Comparison of ENCODE assay signal across 15 cellular contexts in the genomic region with DNA sequence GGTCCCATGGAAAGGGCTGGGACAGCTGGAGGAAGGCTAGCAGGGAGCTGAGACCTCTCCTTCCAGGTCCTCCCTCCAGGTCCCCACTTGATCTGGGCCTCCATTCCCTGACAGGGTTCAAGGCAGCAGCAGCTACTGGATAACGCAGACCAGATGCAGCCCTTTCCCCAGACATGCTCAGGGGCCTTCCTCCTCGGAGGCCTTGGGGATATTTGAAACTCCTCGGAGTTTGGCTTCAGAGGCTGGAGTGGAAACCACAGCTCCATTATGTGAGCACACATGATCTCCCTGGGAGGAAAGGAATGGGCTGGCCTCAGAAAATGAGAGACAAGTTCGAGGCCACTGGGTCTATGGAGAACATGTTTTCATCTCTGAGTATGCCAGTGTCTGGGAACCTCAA.
DNase-seq lines count a peak whose midpoint lies in the region; ATAC-seq and TF ChIP-seq lines count a peak whose summit lies in the region.
"Had no signal": no experiment of that assay in that cellular context is flagged by ENCODE, and none has a peak within 500 bp of the region (broad histone marks: within the 10 kb centered on the region; RNA-seq: fewer than 3 reads in every experiment).

No MANE protein-coding gene starts in this region.

- no peak overlapping the region for H3K4me3 ChIP-seq in HEK293 (ENCODE audit: low read depth, low read length)

- H3K27me3 Mint-ChIP-seq in chondrocyte (ENCODE audit: low read depth), result no peaks in the 10 kb centered on the region
- H3K27me3 Mint-ChIP-seq in mesothelial cell of epicardium (ENCODE audit: low read depth), result no peaks in the 10 kb centered on the region
- peaks cover 4% of the 10 kb centered on the region for H3K27me3 Mint-ChIP-seq in type B pancreatic cell
- peaks cover 2 to 13% of the 10 kb centered on the region in 2 donors for H3K27me3 Mint-ChIP-seq in natural killer cell (ENCODE audit: low read depth in 2 of 2)

- H3K36me3 Mint-ChIP-seq in chondrocyte (ENCODE audit: low read depth) (no peaks in the 10 kb centered on the region), mesothelial cell of epicardium (no peaks in the 10 kb centered on the region), type B pancreatic cell (no peaks in the 10 kb centered on the region), natural killer cell (no peaks in the 10 kb centered on the region)

- CTCF ChIA-PET in HEK293 (lab: Yijun Ruan, JAX), result interaction anchor here (0.7 to 1.6 kb wide), 5 partner anchors 12 to 57 kb away, joined by 3 to 8 read pairs (median 6); no protein-coding TSS in a partner anchor

- H3K27ac Mint-ChIP-seq in chondrocyte (ENCODE audit: unreplicated experiment) (peak overlapping the region; percentile 41), mesothelial cell of epicardium (peak overlapping the region; percentile 51), type B pancreatic cell (peak overlapping the region; percentile 34), natural killer cell (no peak overlapping the region)
- H3K27ac Mint-ChIP-seq: H9 had no signal

- no peaks in the 10 kb centered on the region for H3K9me3 ChIP-seq in HEK293 (ENCODE audit: control insufficient read depth, insufficient read depth, low read depth, low read length)
- H3K9me3 ChIP-seq: BE2C had no signal

- DNase-seq in chondrocyte (ENCODE audit: low spot score) (no peak), mesothelial cell of epicardium (ENCODE audit: low spot score in 2 of 2, unreplicated experiment in 2 of 2) (no peak), type B pancreatic cell (ENCODE audit: extremely low spot score, unreplicated experiment) (no peak), iPS-NIHi11 (ENCODE audit: low spot score) (no peak), natural killer cell (no peak)
- DNase-seq in activated naive CD4-positive, alpha-beta T cell treated with Interleukin-2 at 50 U/mL for 16 hours, result no peak
- DNase-seq: ACHN, BE2C, DMS 273 treated with DMSO at 0.1 percent for 48 hours, H9, NCI-H1417, NCI-H2029, NCI-H510A treated with DMSO at 0.1 percent for 48 hours, SIG-M5 had no signal

- intact Hi-C loops in natural killer cell (cut with micrococcal nuclease), result no loop called here

- no peak for ATAC-seq in natural killer cell

- POLR2A ChIA-PET in HEK293 (lab: Yijun Ruan, JAX), result no interaction called here

- H3K4me1 Mint-ChIP-seq in chondrocyte (ENCODE audit: low read depth) (peaks cover 8% of the 10 kb centered on the region), mesothelial cell of epicardium (peaks cover 20% of the 10 kb centered on the region), type B pancreatic cell (ENCODE audit: unreplicated experiment) (peaks cover 14% of the 10 kb centered on the region), natural killer cell (no peaks in the 10 kb centered on the region)

- no peaks in the 10 kb centered on the region for H3K4me1 ChIP-seq in HEK293 (ENCODE audit: control insufficient read depth, insufficient read depth, low read length)

- H3K4me3 Mint-ChIP-seq in chondrocyte (ENCODE audit: unreplicated experiment) (no peak overlapping the region), mesothelial cell of epicardium (no peak overlapping the region), type B pancreatic cell (no peak overlapping the region), natural killer cell (no peak overlapping the region)
- H3K4me3 Mint-ChIP-seq: H9 had no signal

- H3K9me3 Mint-ChIP-seq in chondrocyte (ENCODE audit: low read depth) (no peaks in the 10 kb centered on the region), mesothelial cell of epicardium (peaks cover 4% of the 10 kb centered on the region), type B pancreatic cell (no peaks in the 10 kb centered on the region), natural killer cell (no peaks in the 10 kb centered on the region)
- H3K9me3 Mint-ChIP-seq: H9 had no signal

- no peaks in the 10 kb centered on the region for H3K36me3 ChIP-seq in HEK293 (ENCODE audit: control insufficient read depth in 2 of 2, insufficient read depth in 1 of 2, low read length in 2 of 2)
- H3K36me3 ChIP-seq: BE2C had no signal

- no peak for TF ChIP-seq CTCF in HEK293 (tag by site-specific recombination; IDR thresholded peaks at IDR 0.05)
- TF ChIP-seq CTCF in chondrocyte (IDR thresholded peaks at IDR 0.05), result no peak
- no peak for TF ChIP-seq CTCF in mesothelial cell of epicardium (IDR thresholded peaks at IDR 0.05; ENCODE audit: unreplicated experiment)
- no peak for TF ChIP-seq CTCF in type B pancreatic cell (conservative IDR thresholded peaks at IDR 0.05)
- TF ChIP-seq CTCF in natural killer cell (IDR thresholded peaks at IDR 0.05), result no peak

- H3K27ac ChIP-seq in HEK293 (ENCODE audit: extremely low read depth, low read depth, low read length), result no peak overlapping the region

TF ChIP-seq in HEK293, 187 proteins besides CTCF, POLR2A, EP300 and RAD21:
- TF ChIP-seq, protein P1, sequence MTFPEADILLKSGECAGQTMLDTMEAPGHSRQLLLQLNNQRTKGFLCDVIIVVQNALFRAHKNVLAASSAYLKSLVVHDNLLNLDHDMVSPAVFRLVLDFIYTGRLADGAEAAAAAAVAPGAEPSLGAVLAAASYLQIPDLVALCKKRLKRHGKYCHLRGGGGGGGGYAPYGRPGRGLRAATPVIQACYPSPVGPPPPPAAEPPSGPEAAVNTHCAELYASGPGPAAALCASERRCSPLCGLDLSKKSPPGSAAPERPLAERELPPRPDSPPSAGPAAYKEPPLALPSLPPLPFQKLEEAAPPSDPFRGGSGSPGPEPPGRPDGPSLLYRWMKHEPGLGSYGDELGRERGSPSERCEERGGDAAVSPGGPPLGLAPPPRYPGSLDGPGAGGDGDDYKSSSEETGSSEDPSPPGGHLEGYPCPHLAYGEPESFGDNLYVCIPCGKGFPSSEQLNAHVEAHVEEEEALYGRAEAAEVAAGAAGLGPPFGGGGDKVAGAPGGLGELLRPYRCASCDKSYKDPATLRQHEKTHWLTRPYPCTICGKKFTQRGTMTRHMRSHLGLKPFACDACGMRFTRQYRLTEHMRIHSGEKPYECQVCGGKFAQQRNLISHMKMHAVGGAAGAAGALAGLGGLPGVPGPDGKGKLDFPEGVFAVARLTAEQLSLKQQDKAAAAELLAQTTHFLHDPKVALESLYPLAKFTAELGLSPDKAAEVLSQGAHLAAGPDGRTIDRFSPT (tag by site-specific recombination; IDR thresholded peaks at IDR 0.05), result no peak
- TF ChIP-seq, protein P2, sequence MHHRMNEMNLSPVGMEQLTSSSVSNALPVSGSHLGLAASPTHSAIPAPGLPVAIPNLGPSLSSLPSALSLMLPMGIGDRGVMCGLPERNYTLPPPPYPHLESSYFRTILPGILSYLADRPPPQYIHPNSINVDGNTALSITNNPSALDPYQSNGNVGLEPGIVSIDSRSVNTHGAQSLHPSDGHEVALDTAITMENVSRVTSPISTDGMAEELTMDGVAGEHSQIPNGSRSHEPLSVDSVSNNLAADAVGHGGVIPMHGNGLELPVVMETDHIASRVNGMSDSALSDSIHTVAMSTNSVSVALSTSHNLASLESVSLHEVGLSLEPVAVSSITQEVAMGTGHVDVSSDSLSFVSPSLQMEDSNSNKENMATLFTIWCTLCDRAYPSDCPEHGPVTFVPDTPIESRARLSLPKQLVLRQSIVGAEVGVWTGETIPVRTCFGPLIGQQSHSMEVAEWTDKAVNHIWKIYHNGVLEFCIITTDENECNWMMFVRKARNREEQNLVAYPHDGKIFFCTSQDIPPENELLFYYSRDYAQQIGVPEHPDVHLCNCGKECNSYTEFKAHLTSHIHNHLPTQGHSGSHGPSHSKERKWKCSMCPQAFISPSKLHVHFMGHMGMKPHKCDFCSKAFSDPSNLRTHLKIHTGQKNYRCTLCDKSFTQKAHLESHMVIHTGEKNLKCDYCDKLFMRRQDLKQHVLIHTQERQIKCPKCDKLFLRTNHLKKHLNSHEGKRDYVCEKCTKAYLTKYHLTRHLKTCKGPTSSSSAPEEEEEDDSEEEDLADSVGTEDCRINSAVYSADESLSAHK (tag by site-specific recombination; IDR thresholded peaks at IDR 0.05), result peak; percentile 52; the same call in 1 of the 2 replicates
TF ChIP-seq in HEK293: peak in this region for 1.

Comparison
In these comparisons a context has a peak if more than half of its experiments do, and no peak if none do; other contexts are left out.
1. H3K27ac Mint-ChIP-seq: peak in chondrocyte (single experiment), mesothelial cell of epicardium (single experiment) and type B pancreatic cell (single experiment); none in natural killer cell (0 of 2).